In genomic region chr5:65262094-65262493, GRCh38 we compare ENCODE assay signal across 13 cellular contexts.
A peak's percentile ranks its signal among the peaks of the same experiment; 100 is the strongest.
DNase-seq lines count a peak whose midpoint lies in the region; ATAC-seq and TF ChIP-seq lines count a peak whose summit lies in the region.
"Had no signal": no experiment of that assay in that cellular context is flagged by ENCODE, and none has a peak within 500 bp of the region (broad histone marks: within the 10 kb centered on the region; RNA-seq: fewer than 3 reads in every experiment).

No MANE protein-coding gene starts in this region.

- no peak overlapping the region for H3K56ac ChIP-seq in H9 (ENCODE audit: insufficient read length, low read depth, low read length)

- H3K27me3 ChIP-seq in H9 (ENCODE audit: insufficient read depth, low read length): no peaks in the 10 kb centered on the region
- H3K27me3 ChIP-seq: neutrophil had no signal

- peaks cover 36 to 47% of the 10 kb centered on the region in 2 experiments for H3K4me1 Mint-ChIP-seq in H9

- peaks cover 13% of the 10 kb centered on the region for H3K4me1 ChIP-seq in H9 (ENCODE audit: insufficient read depth, low read length)

- intact Hi-C loops in sciatic nerve (cut with DNase I): no loop called here

- no peak overlapping the region for H4K8ac ChIP-seq in H9 (replicated peaks; ENCODE audit: insufficient read length, low read depth, low read length)

- H4K20me1 ChIP-seq in H9 (ENCODE audit: control insufficient read depth, insufficient read depth, insufficient read length): no peaks in the 10 kb centered on the region

- no peaks in the 10 kb centered on the region for H3K79me2 ChIP-seq in H9 (ENCODE audit: insufficient read depth, low read length)

- H2BK12ac ChIP-seq in H9 (ENCODE audit: insufficient read length, low read depth, low read length): no peak overlapping the region

- H3K27ac ChIP-seq in H9 (ENCODE audit: insufficient read length, low read depth, low read length): no peak overlapping the region
- H3K27ac ChIP-seq: neutrophil had no signal

- H3K27ac Mint-ChIP-seq in H9: 0 out of 7 replicates have a peak overlapping the region, but pooled peaks of 1 of the 3 experiments have one; percentile 19
- H3K27ac Mint-ChIP-seq: type B pancreatic cell had no signal

- no peak overlapping the region for H2AFZ ChIP-seq in H9 (ENCODE audit: low read length)

- H3K9ac ChIP-seq in H9 (ENCODE audit: extremely low read depth, insufficient read length, low read length): no peak overlapping the region

- no peaks in the 10 kb centered on the region for H3K23me2 ChIP-seq in H9 (ENCODE audit: insufficient read length, low read depth, low read length, poor library complexity, severe bottlenecking)

- H3K9me3 ChIP-seq in H9 (ENCODE audit: control insufficient read depth, low read depth, low read length): no peaks in the 10 kb centered on the region
- H3K9me3 ChIP-seq: neutrophil had no signal

- H3K4me3 Mint-ChIP-seq in H9: no peak overlapping the region; a peak in 1 of 5 replicates
- H3K4me3 Mint-ChIP-seq: type B pancreatic cell had no signal

- H3K4me2 ChIP-seq in H9 (ENCODE audit: insufficient read depth, insufficient read length, low read length): no peak overlapping the region

- H3K18ac ChIP-seq in H9 (ENCODE audit: insufficient read length, low read depth, low read length): no peak overlapping the region

- no CpG with 5 or more reads among the region's 3 CpGs for WGBS in H9 (ENCODE audit: extremely low coverage, insufficient read length, low lambda C conversion rate)

- H4K91ac ChIP-seq in H9 (ENCODE audit: insufficient read length, low read depth, low read length): no peak overlapping the region

- H2BK20ac ChIP-seq in H9 (ENCODE audit: low read depth, low read length, poor library complexity, severe bottlenecking): no peak overlapping the region

- H3K36me3 Mint-ChIP-seq in H9 (ENCODE audit: insufficient read depth in 1 of 3, low read depth in 3 of 3): peaks cover 0 to 4% (median 0%) of the 10 kb centered on the region in 3 experiments; a peak in 1 of 7 replicates
- H3K36me3 Mint-ChIP-seq: type B pancreatic cell had no signal

- no peak overlapping the region for H3K23ac ChIP-seq in H9 (ENCODE audit: insufficient read length, low read depth, low read length)

- no peaks in the 10 kb centered on the region for H3K79me1 ChIP-seq in H9 (ENCODE audit: insufficient read depth, low read depth, low read length, poor library complexity, severe bottlenecking)

- no peak overlapping the region for H4K5ac ChIP-seq in H9 (ENCODE audit: insufficient read length, low read depth, low read length)

- no peak overlapping the region for H3T11ph ChIP-seq in H9 (ENCODE audit: low read length)

- DNase-seq in NCI-H82 (lab: John Stamatoyannopoulos, UW): peak; percentile 0
- no peak for DNase-seq in NCI-H82 treated with DMSO at 0.1 percent for 48 hours (lab: John Stamatoyannopoulos, UW; ENCODE audit: unreplicated experiment)
- DNase-seq in NCI-H748 treated with DMSO at 0.1 percent for 48 hours (lab: John Stamatoyannopoulos, UW): peak; percentile 59
- peak; percentile 63 to 82 for DNase-seq in dermis microvascular lymphatic vessel endothelial cell (ENCODE audit: low read depth in 2 of 2)
- DNase-seq in sciatic nerve (ENCODE audit: low spot score): peak; percentile 56
- no peak for DNase-seq in H9
- DNase-seq: ACHN; activated effector memory CD4-positive, alpha-beta T cell treated with Interleukin-2 at 50 U/mL for 16 hours; NCI-H524 treated with DMSO at 0.1 percent for 48 hours had no signal

- H2BK15ac ChIP-seq in H9 (ENCODE audit: low read depth, low read length): no peak overlapping the region

- ATAC-seq in sciatic nerve (no peak), GM21723 (IDR thresholded peaks at IDR 0.05; ENCODE audit: unreplicated experiment) (no peak), HG03097 (IDR thresholded peaks at IDR 0.05; ENCODE audit: low FRiP score, unreplicated experiment) (no peak)

- TF ChIP-seq CTCF in H9 (conservative IDR thresholded peaks at IDR 0.05): no peak

- no peak overlapping the region for H2BK5ac ChIP-seq in H9 (ENCODE audit: insufficient read length, low read length)

- H3K4ac ChIP-seq in H9 (ENCODE audit: low read depth, low read length): no peak overlapping the region

- H3K14ac ChIP-seq in H9 (ENCODE audit: insufficient read depth, low read length): no peak overlapping the region

- no peak overlapping the region for H2AK5ac ChIP-seq in H9 (ENCODE audit: insufficient read length, low read length)

- H3K9me3 Mint-ChIP-seq in H9: peaks cover 0 to 3% of the 10 kb centered on the region in 2 experiments; a peak in 2 of 5 replicates
- H3K9me3 Mint-ChIP-seq: type B pancreatic cell had no signal

- H2BK120ac ChIP-seq in H9 (ENCODE audit: low read depth, low read length, poor library complexity, severe bottlenecking): no peak overlapping the region

- H3K27me3 Mint-ChIP-seq in H9 (ENCODE audit: low read depth): no peaks in the 10 kb centered on the region
- H3K27me3 Mint-ChIP-seq: type B pancreatic cell had no signal

Comparison
In these comparisons a context has a peak if more than half of its experiments do, and no peak if none do; other contexts are left out.
1. DNase-seq: peak in NCI-H82 (single experiment), NCI-H748 treated with DMSO at 0.1 percent for 48 hours (single experiment), dermis microvascular lymphatic vessel endothelial cell (2 of 2) and sciatic nerve (single experiment); none in NCI-H82 treated with DMSO at 0.1 percent for 48 hours (single experiment) and H9 (single experiment).